In genomic region chr22:21054046-21054713, GRCh38 we compare ENCODE assay signal across 30 cellular contexts. TPM values are rescaled to one million over a fixed set of nuclear protein-coding genes. Genes with fewer than 3 reads are reported as not detected.
"Had no signal": no experiment of that assay in that cellular context is flagged by ENCODE, and none has a peak within 500 bp of the region (broad histone marks: within the 10 kb centered on the region; RNA-seq: fewer than 3 reads in every experiment).

No MANE protein-coding gene starts in this region.

- H3K27ac ChIP-seq: adrenal gland, ascending aorta, esophagus muscularis mucosa, foreskin keratinocyte, heart right ventricle, left ventricle myocardium inferior, pancreas, prostate gland, skin epidermis, upper lobe of left lung had no signal

- FAIRE-seq: pancreas had no signal

- ATAC-seq: activated T-cell treated with anti-CD3 and anti-CD28 coated beads, Interleukin-2, amount 50 U/mL, for 72 hours; mucosa of descending colon; pancreas; sciatic nerve; stimulated activated effector memory CD8-positive, alpha-beta T cell treated with anti-CD3 and anti-CD28 coated beads, Interleukin-12 subunit alpha, Interleukin-12 subunit beta, amount 100 ng/mL, for 72 hours; stimulated activated naive CD8-positive, alpha-beta T cell treated with anti-CD3 and anti-CD28 coated beads, Interleukin-15, amount 100 ng/mL, for 72 hours had no signal

- DNase-seq: activated B cell treated with CpG ODN at 0.5 μM for 24 hours; activated CD4-positive, alpha-beta T cell treated with anti-CD3 and anti-CD28 coated beads, Interleukin-2, amount 50 U/mL, for 4 hours; activated naive CD4-positive, alpha-beta T cell treated with Interleukin-2 at 50 U/mL for 16 hours; activated naive CD8-positive, alpha-beta T cell treated with anti-CD3 and anti-CD28 coated beads for 36 hours; activated T-cell treated with anti-CD3 and anti-CD28 coated beads for 4 hours; activated T-cell treated with anti-CD3 and anti-CD28 coated beads, Interleukin-2, amount 50 U/mL, for 72 hours; adrenal gland; cortex of kidney; foreskin keratinocyte; heart right ventricle; left ventricle myocardium inferior; mucosa of descending colon; pancreas; retina; stimulated activated CD4-positive, alpha-beta T cell treated with anti-CD3 and anti-CD28 coated beads, Interleukin-4, amount 100 ng/mL, for 24 hours; stimulated activated naive CD8-positive, alpha-beta T cell treated with anti-CD3 and anti-CD28 coated beads, Interleukin-15, amount 100 ng/mL, for 72 hours; substantia nigra; T-helper 2 cell had no signal

- H3K27me3 ChIP-seq: adrenal gland, ascending aorta, foreskin keratinocyte, pancreas, upper lobe of left lung had no signal

- H3K4me3 ChIP-seq: adrenal gland, ascending aorta, esophagus muscularis mucosa, heart right ventricle, left ventricle myocardium inferior, lung, mucosa of descending colon, pancreas, prostate gland, skin epidermis, upper lobe of left lung had no signal

- H3K9me3 ChIP-seq: adrenal gland, ascending aorta, esophagus muscularis mucosa, heart right ventricle, left ventricle myocardium inferior, mucosa of descending colon, pancreas, prostate gland, upper lobe of left lung had no signal

- H3K4me1 ChIP-seq: adrenal gland, ascending aorta, esophagus muscularis mucosa, heart right ventricle, left ventricle myocardium inferior, pancreas, prostate gland, upper lobe of left lung had no signal

- H3K36me3 ChIP-seq: adrenal gland, ascending aorta, esophagus muscularis mucosa, heart right ventricle, left ventricle myocardium inferior, pancreas, prostate gland, upper lobe of left lung had no signal

RNA-seq across cellular contexts. Expression of gene LRRC74B, which starts 8.4 kb away (rescaled TPM):
- total RNA-seq: activated B cell treated with CpG ODN at 0.5 μM for 24 hours; activated naive CD8-positive, alpha-beta T cell treated with anti-CD3 and anti-CD28 coated beads for 36 hours; activated T-cell treated with anti-CD3 and anti-CD28 coated beads, Interleukin-2, amount 50 U/mL, for 72 hours; cardiac septum; chondrocyte; esophagus muscularis mucosa; foreskin keratinocyte; heart right ventricle; left ventricle myocardium inferior; mesenteric fat pad; natural killer cell treated with Interleukin-12 subunit alpha and Interleukin-12 subunit beta and Interleukin-15 and Interleukin-18, amount 100 ng/mL, for 72 hours; pancreas; sciatic nerve had no signal
- polyA plus RNA-seq: foreskin keratinocyte, heart right ventricle had no signal

RNA-seq across cellular contexts. Expression of gene SLC7A4, which starts 21.8 kb away (rescaled TPM):
- total RNA-seq: activated B cell treated with CpG ODN at 0.5 μM for 24 hours; activated T-cell treated with anti-CD3 and anti-CD28 coated beads, Interleukin-2, amount 50 U/mL, for 72 hours; cardiac septum; natural killer cell treated with Interleukin-12 subunit alpha and Interleukin-12 subunit beta and Interleukin-15 and Interleukin-18, amount 100 ng/mL, for 72 hours had no signal

RNA-seq across cellular contexts. Expression of gene P2RX6, which starts 39.2 kb away (rescaled TPM):
- total RNA-seq: ascending aorta; natural killer cell treated with Interleukin-12 subunit alpha and Interleukin-12 subunit beta and Interleukin-15 and Interleukin-18, amount 100 ng/mL, for 72 hours had no signal
